Comparison of ENCODE assay signal across 26 cellular contexts in genomic region chr1:167999930-168000329, GRCh38.
A peak's percentile ranks its signal among the peaks of the same experiment; 100 is the strongest.
DNase-seq lines count a peak whose midpoint lies in the region; ATAC-seq and TF ChIP-seq lines count a peak whose summit lies in the region.
"Had no signal": no experiment of that assay in that cellular context is flagged by ENCODE, and none has a peak within 500 bp of the region (broad histone marks: within the 10 kb centered on the region; RNA-seq: fewer than 3 reads in every experiment).

No MANE protein-coding gene starts in this region.

- H3K27ac ChIP-seq in cardiac muscle cell (peak overlapping the region; percentile 5), right atrium auricular region (no peak overlapping the region), right cardiac atrium (ENCODE audit: low read length) (no peak overlapping the region)
- H3K27ac ChIP-seq: BLaER1 had no signal

- H3K36me3 ChIP-seq in cardiac muscle cell (peaks cover 20% of the 10 kb centered on the region), right atrium auricular region (no peaks in the 10 kb centered on the region)

- intact Hi-C loops in right cardiac atrium (cut with DNase I): no loop called here
- intact Hi-C loops in cardiac septum (cut with DNase I): no loop called here

- peak overlapping the region; percentile 6 for H3K27ac Mint-ChIP-seq in activated T-cell treated with anti-CD3 and anti-CD28 coated beads, Interleukin-2, amount 50 U/mL, for 72 hours
- peak overlapping the region; percentile 40 for H3K27ac Mint-ChIP-seq in memory B cell
- H3K27ac Mint-ChIP-seq: CD14-positive monocyte had no signal

- 48% methylated on average over 3 of the region's 3 CpGs for WGBS in right cardiac atrium

- H3K4me3 ChIP-seq in cardiac muscle cell (no peak overlapping the region), right atrium auricular region (no peak overlapping the region), right cardiac atrium (ENCODE audit: low read length) (no peak overlapping the region)
- H3K4me3 ChIP-seq: BLaER1, GM12878 had no signal

- H3K4me1 Mint-ChIP-seq in activated T-cell treated with anti-CD3 and anti-CD28 coated beads, Interleukin-2, amount 50 U/mL, for 72 hours (ENCODE audit: low read depth): no peaks in the 10 kb centered on the region
- H3K4me1 Mint-ChIP-seq in activated T-cell treated with anti-CD3 and anti-CD28 coated beads, Interleukin-2, amount 50 U/mL, for 4 hours (ENCODE audit: low read depth): peaks cover 2% of the 10 kb centered on the region
- peaks cover 4% of the 10 kb centered on the region for H3K4me1 Mint-ChIP-seq in memory B cell
- H3K4me1 Mint-ChIP-seq: CD14-positive monocyte had no signal

- peaks cover 0 to 6% of the 10 kb centered on the region in 2 donors for H3K36me3 Mint-ChIP-seq in activated T-cell treated with anti-CD3 and anti-CD28 coated beads, Interleukin-2, amount 50 U/mL, for 72 hours (ENCODE audit: insufficient read depth in 2 of 2)
- peaks cover 31% of the 10 kb centered on the region for H3K36me3 Mint-ChIP-seq in activated T-cell treated with anti-CD3 and anti-CD28 coated beads, Interleukin-2, amount 50 U/mL, for 4 hours (ENCODE audit: insufficient read depth)
- peaks cover 30% of the 10 kb centered on the region for H3K36me3 Mint-ChIP-seq in memory B cell

- ATAC-seq in activated T-cell treated with anti-CD3 and anti-CD28 coated beads, Interleukin-2, amount 50 U/mL, for 72 hours (replicated peaks in 1 of 2): no peak
- ATAC-seq in activated T-cell treated with anti-CD3 and anti-CD28 coated beads, Interleukin-2, amount 50 U/mL, for 4 hours: no peak
- ATAC-seq in right cardiac atrium: peak; percentile 42 to 73
- ATAC-seq in memory B cell (ENCODE audit: low read depth): no peak
- ATAC-seq: GM12878 had no signal

- no peak for DNase-seq in activated T-cell treated with anti-CD3 and anti-CD28 coated beads, Interleukin-2, amount 50 U/mL, for 72 hours
- DNase-seq in activated T-cell treated with anti-CD3 and anti-CD28 coated beads, Interleukin-2, amount 50 U/mL, for 4 hours: no peak
- DNase-seq in cardiac muscle cell (ENCODE audit: low read depth in 1 of 2, low spot score in 1 of 2): no peak
- no peak for DNase-seq in right atrium auricular region (ENCODE audit: low spot score)
- no peak for DNase-seq in right cardiac atrium
- no peak for DNase-seq in cardiac septum (ENCODE audit: low spot score)
- no peak for DNase-seq in memory B cell (ENCODE audit: low spot score in 2 of 2)
- DNase-seq in HuH-7.5 (ENCODE audit: low spot score): no peak
- DNase-seq: 8988T; ACHN; BE2C; C1 segment of cervical spinal cord; CD4-positive, alpha-beta memory T cell; CD4-positive, CD25-positive, alpha-beta regulatory T cell; CD8-positive, alpha-beta memory T cell; COR-L47; DMS 273 treated with DMSO at 0.1 percent for 48 hours; DMS153; DMS53; DMS79; DND-41; EL; GDM1 had no signal

- no peaks in the 10 kb centered on the region for H3K4me1 ChIP-seq in cardiac muscle cell (ENCODE audit: low read depth)
- H3K4me1 ChIP-seq in right atrium auricular region: peaks cover 0 to 4% of the 10 kb centered on the region in 2 donors
- H3K4me1 ChIP-seq in right cardiac atrium (ENCODE audit: control insufficient read depth, insufficient read depth, low read length): peaks cover 4% of the 10 kb centered on the region
- H3K4me1 ChIP-seq: BE2C, BLaER1 had no signal

- no peaks in the 10 kb centered on the region for H3K27me3 Mint-ChIP-seq in activated T-cell treated with anti-CD3 and anti-CD28 coated beads, Interleukin-2, amount 50 U/mL, for 72 hours (ENCODE audit: low read depth)
- no peaks in the 10 kb centered on the region for H3K27me3 Mint-ChIP-seq in activated T-cell treated with anti-CD3 and anti-CD28 coated beads, Interleukin-2, amount 50 U/mL, for 4 hours (ENCODE audit: low read depth)
- H3K27me3 Mint-ChIP-seq in memory B cell: no peaks in the 10 kb centered on the region
- H3K27me3 Mint-ChIP-seq: CD4-positive, alpha-beta memory T cell; CD4-positive, CD25-positive, alpha-beta regulatory T cell; CD8-positive, alpha-beta memory T cell had no signal

- TF ChIP-seq CTCF in cardiac muscle cell (IDR thresholded peaks at IDR 0.05; ENCODE audit: low read depth, low read length) (no peak), right atrium auricular region (IDR thresholded peaks at IDR 0.05) (no peak)

- H3K9me3 ChIP-seq in cardiac muscle cell (ENCODE audit: low read depth) (no peaks in the 10 kb centered on the region), right atrium auricular region (no peaks in the 10 kb centered on the region), right cardiac atrium (ENCODE audit: control insufficient read depth, low read length) (no peaks in the 10 kb centered on the region)
- H3K9me3 ChIP-seq: BE2C, BLaER1 had no signal

- no peak overlapping the region for H3K4me3 Mint-ChIP-seq in activated T-cell treated with anti-CD3 and anti-CD28 coated beads, Interleukin-2, amount 50 U/mL, for 72 hours
- no peak overlapping the region for H3K4me3 Mint-ChIP-seq in activated T-cell treated with anti-CD3 and anti-CD28 coated beads, Interleukin-2, amount 50 U/mL, for 4 hours
- H3K4me3 Mint-ChIP-seq in memory B cell: no peak overlapping the region
- H3K4me3 Mint-ChIP-seq: CD14-positive monocyte; CD4-positive, alpha-beta memory T cell; CD4-positive, CD25-positive, alpha-beta regulatory T cell; CD8-positive, alpha-beta memory T cell had no signal

- no peaks in the 10 kb centered on the region for H3K27me3 ChIP-seq in cardiac muscle cell
- no peaks in the 10 kb centered on the region for H3K27me3 ChIP-seq in right atrium auricular region
- H3K27me3 ChIP-seq in right cardiac atrium (ENCODE audit: control insufficient read depth, insufficient read depth): no peaks in the 10 kb centered on the region
- H3K27me3 ChIP-seq: BE2C, BLaER1 had no signal

- no peaks in the 10 kb centered on the region for H3K9me3 Mint-ChIP-seq in activated T-cell treated with anti-CD3 and anti-CD28 coated beads, Interleukin-2, amount 50 U/mL, for 72 hours
- H3K9me3 Mint-ChIP-seq in activated T-cell treated with anti-CD3 and anti-CD28 coated beads, Interleukin-2, amount 50 U/mL, for 4 hours: no peaks in the 10 kb centered on the region
- H3K9me3 Mint-ChIP-seq in memory B cell: no peaks in the 10 kb centered on the region
- H3K9me3 Mint-ChIP-seq: CD14-positive monocyte; CD4-positive, CD25-positive, alpha-beta regulatory T cell; CD8-positive, alpha-beta memory T cell had no signal

Comparison
In these comparisons a context has a peak if more than half of its experiments do, and no peak if none do; other contexts are left out.
1. ATAC-seq: peak in right cardiac atrium (2 of 2); none in activated T-cell treated with anti-CD3 and anti-CD28 coated beads, Interleukin-2, amount 50 U/mL, for 72 hours (0 of 2), activated T-cell treated with anti-CD3 and anti-CD28 coated beads, Interleukin-2, amount 50 U/mL, for 4 hours (0 of 2) and memory B cell (single experiment).